Comparison of ENCODE assay signal across 18 cellular contexts in genomic region chr9:16475257-16475656, GRCh38.
DNase-seq lines count a peak whose midpoint lies in the region; ATAC-seq lines count a peak whose summit lies in the region.
"Had no signal": no experiment of that assay in that cellular context is flagged by ENCODE, and none has a peak within 500 bp of the region (broad histone marks: within the 10 kb centered on the region; RNA-seq: fewer than 3 reads in every experiment).

No MANE protein-coding gene starts in this region.

- ATAC-seq in GM21576 (IDR thresholded peaks at IDR 0.05; ENCODE audit: unreplicated experiment): no peak
- ATAC-seq: GM23338 had no signal

- DNase-seq in DMS153 (lab: John Stamatoyannopoulos, UW) (peak; percentile 32), DMS153 treated with DMSO at 0.1 percent for 48 hours (lab: John Stamatoyannopoulos, UW; ENCODE audit: unreplicated experiment) (no peak), DMS79 treated with DMSO at 0.1 percent for 48 hours (lab: John Stamatoyannopoulos, UW) (peak; percentile 42), NCI-H748 (lab: John Stamatoyannopoulos, UW; ENCODE audit: unreplicated experiment) (peak; percentile 85), fibroblast of gingiva (ENCODE audit: low read depth) (peak; percentile 10), dedifferentiated amniotic fluid mesenchymal stem cell (ENCODE audit: extremely low spot score) (no peak), MV-4-11 (lab: John Stamatoyannopoulos, UW) (no peak)
- DNase-seq: CD4-positive, CD25-positive, alpha-beta regulatory T cell; COR-L47; HCEC 1CT; Kasumi-1; MG63; NCI-H2029; NCI-H510A; NK-92 treated with Interleukin-12 subunit alpha and Interleukin-12 subunit beta, amount 100 ng/mL, for 24 hours; Peyer's patch had no signal

Comparison
In these comparisons a context has a peak if more than half of its experiments do, and no peak if none do; other contexts are left out.
1. DNase-seq: peak in DMS153 (single experiment), DMS79 treated with DMSO at 0.1 percent for 48 hours (single experiment), NCI-H748 (single experiment) and fibroblast of gingiva (single experiment); none in DMS153 treated with DMSO at 0.1 percent for 48 hours (single experiment), dedifferentiated amniotic fluid mesenchymal stem cell (single experiment) and MV-4-11 (single experiment).